Comparison of ENCODE assay signal across 1 cellular context in the genomic region with DNA sequence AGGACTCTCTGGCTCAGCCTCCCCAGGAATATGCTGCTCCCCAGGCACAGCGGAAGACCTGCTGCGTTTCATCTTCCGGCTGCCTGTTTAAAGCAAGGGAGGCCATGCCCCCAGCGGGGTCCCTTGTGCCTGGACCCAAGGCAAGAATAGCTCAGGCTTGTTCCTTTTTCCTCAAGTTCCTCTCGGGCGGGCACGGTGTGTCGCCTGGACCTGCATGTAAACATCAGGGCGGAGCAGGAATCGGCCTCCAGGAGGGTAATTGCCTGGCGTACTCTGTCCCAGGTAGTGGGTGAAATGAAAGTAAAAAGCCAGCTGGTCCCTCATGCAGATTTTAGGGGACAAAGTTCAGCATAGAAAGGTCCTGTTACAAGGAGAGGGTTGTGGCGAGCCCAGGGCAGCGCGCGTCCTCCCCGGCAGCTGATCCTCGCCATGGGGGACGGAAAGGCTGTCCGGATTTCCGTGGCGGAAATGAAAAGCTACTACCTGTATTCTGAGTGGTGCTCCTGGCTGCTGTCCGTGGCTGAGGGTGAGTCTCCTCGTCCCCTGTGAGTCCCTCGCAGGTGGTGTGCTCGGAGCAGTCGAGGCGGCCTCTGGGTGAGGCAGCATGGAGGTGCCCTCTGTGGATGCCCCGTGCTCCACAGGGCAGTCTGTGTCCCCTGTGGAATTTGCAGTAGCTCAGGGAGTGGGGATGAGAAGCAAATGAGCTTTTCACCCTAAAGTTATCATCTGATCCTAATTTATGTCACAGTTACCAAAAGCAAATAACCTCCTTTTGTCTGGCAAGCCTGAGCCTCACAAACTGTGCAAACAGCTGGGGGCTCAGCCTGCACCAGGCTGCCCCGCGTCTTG.
TF ChIP-seq lines count a peak whose summit lies in the region.

No MANE protein-coding gene starts in this region.

TF ChIP-seq in WTC11, 78 proteins besides CTCF, POLR2A, EP300 and RAD21 (continued from another document):
- TF ChIP-seq ZNF425 (CRISPR knock-in tag; conservative IDR thresholded peaks at IDR 0.05): no peak
- no peak for TF ChIP-seq GABPB1 (CRISPR knock-in tag; IDR thresholded peaks at IDR 0.05)
- TF ChIP-seq NFE2L1 (CRISPR knock-in tag; IDR thresholded peaks at IDR 0.05): no peak
- no peak for TF ChIP-seq SMAD3 (CRISPR knock-in tag; IDR thresholded peaks at IDR 0.05; ENCODE audit: borderline replicate concordance)
- TF ChIP-seq TEAD1 (CRISPR knock-in tag; IDR thresholded peaks at IDR 0.05): no peak
- TF ChIP-seq JAZF1 (CRISPR knock-in tag; IDR thresholded peaks at IDR 0.05): no peak
- no peak for TF ChIP-seq HMGA2 (CRISPR knock-in tag; IDR thresholded peaks at IDR 0.05)
- TF ChIP-seq, protein P1, sequence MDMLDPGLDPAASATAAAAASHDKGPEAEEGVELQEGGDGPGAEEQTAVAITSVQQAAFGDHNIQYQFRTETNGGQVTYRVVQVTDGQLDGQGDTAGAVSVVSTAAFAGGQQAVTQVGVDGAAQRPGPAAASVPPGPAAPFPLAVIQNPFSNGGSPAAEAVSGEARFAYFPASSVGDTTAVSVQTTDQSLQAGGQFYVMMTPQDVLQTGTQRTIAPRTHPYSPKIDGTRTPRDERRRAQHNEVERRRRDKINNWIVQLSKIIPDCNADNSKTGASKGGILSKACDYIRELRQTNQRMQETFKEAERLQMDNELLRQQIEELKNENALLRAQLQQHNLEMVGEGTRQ (CRISPR knock-in tag; IDR thresholded peaks at IDR 0.05): no peak
- no peak for TF ChIP-seq ZNF396 (CRISPR knock-in tag; IDR thresholded peaks at IDR 0.05; ENCODE audit: borderline replicate concordance)
- TF ChIP-seq ETV6 (CRISPR knock-in tag; IDR thresholded peaks at IDR 0.05): no peak
- TF ChIP-seq PRRX2 (CRISPR knock-in tag; IDR thresholded peaks at IDR 0.05): no peak
- TF ChIP-seq ARID4B (CRISPR knock-in tag; IDR thresholded peaks at IDR 0.05; ENCODE audit: borderline replicate concordance): no peak
- no peak for TF ChIP-seq IRF2 (CRISPR knock-in tag; IDR thresholded peaks at IDR 0.05; ENCODE audit: borderline replicate concordance, low read depth)
